ENCODE assay signal across 9 cellular contexts in genomic region chr1:212915245-212916091, GRCh38. TPM values are rescaled to one million over a fixed set of nuclear protein-coding genes. Genes with fewer than 3 reads are reported as not detected.
A peak's percentile ranks its signal among the peaks of the same experiment; 100 is the strongest.
DNase-seq lines count a peak whose midpoint lies in the region; ATAC-seq and TF ChIP-seq lines count a peak whose summit lies in the region.
"Had no signal": no experiment of that assay in that cellular context is flagged by ENCODE, and none has a peak within 500 bp of the region (broad histone marks: within the 10 kb centered on the region; RNA-seq: fewer than 3 reads in every experiment).

No MANE protein-coding gene starts in this region.

- no peaks in the 10 kb centered on the region for H3K9me2 ChIP-seq in PC-3 (replicated peaks; ENCODE audit: low read length)

- TF ChIP-seq POLR2A in heart left ventricle (IDR thresholded peaks at IDR 0.05): no peak

- H3K9me3 ChIP-seq in PC-3 (ENCODE audit: low read length) (no peaks in the 10 kb centered on the region), heart left ventricle (no peaks in the 10 kb centered on the region)

- H3K4me2 ChIP-seq in PC-3 (ENCODE audit: low read length): no peak overlapping the region

- intact Hi-C loops in PC-3 (cut with micrococcal nuclease) (no loop called here), heart left ventricle (cut with DNase I) (no loop called here)
- intact Hi-C loops in activated T-helper 1 cell treated with anti-CD3 and anti-CD28 coated beads, Interleukin-12 subunit alpha, Interleukin-12 subunit beta, Interleukin-2, Interleukin-4 antibody, amounts not matched to agents 30 ng/mL and 10 ng/mL and 1 ng/mL, durations not matched to agents 14 hours and 24 hours and 36 hours (cut with micrococcal nuclease): no loop called here

- no peak overlapping the region for H3K4me3 Mint-ChIP-seq in stimulated activated naive B cell treated with anti-CD40 and anti-IgM and Interleukin-4, amounts not matched to agents 10 μg/mL and 1 μg/mL and 100 μg/mL, for 72 hours
- H3K4me3 Mint-ChIP-seq in activated naive CD4-positive, alpha-beta T cell treated with anti-CD3 and anti-CD28 coated beads, Interleukin-2, amount 10 ng/mL, durations not matched to agents 7 days and 5 days: no peak overlapping the region
- H3K4me3 Mint-ChIP-seq in activated T-helper 1 cell treated with anti-CD3 and anti-CD28 coated beads, Interleukin-12 subunit alpha, Interleukin-12 subunit beta, Interleukin-2, Interleukin-4 antibody, amounts not matched to agents 30 ng/mL and 10 ng/mL and 1 ng/mL, durations not matched to agents 14 hours and 24 hours and 36 hours: no peak overlapping the region
- H3K4me3 Mint-ChIP-seq in T-helper 2 cell treated with Interferon-gamma antibody and Interleukin-4, amounts not matched to agents 5 μg/mL and 100 μg/mL, for 36 hours: no peak overlapping the region
- H3K4me3 Mint-ChIP-seq: memory B cell had no signal

- no peaks in the 10 kb centered on the region for H4K20me1 ChIP-seq in PC-3 (ENCODE audit: low read length)

- no peaks in the 10 kb centered on the region for H3K9me3 Mint-ChIP-seq in stimulated activated naive B cell treated with anti-CD40 and anti-IgM and Interleukin-4, amounts not matched to agents 10 μg/mL and 1 μg/mL and 100 μg/mL, for 72 hours
- no peaks in the 10 kb centered on the region for H3K9me3 Mint-ChIP-seq in activated naive CD4-positive, alpha-beta T cell treated with anti-CD3 and anti-CD28 coated beads, Interleukin-2, amount 10 ng/mL, durations not matched to agents 7 days and 5 days
- no peaks in the 10 kb centered on the region for H3K9me3 Mint-ChIP-seq in activated T-helper 1 cell treated with anti-CD3 and anti-CD28 coated beads, Interleukin-12 subunit alpha, Interleukin-12 subunit beta, Interleukin-2, Interleukin-4 antibody, amounts not matched to agents 30 ng/mL and 10 ng/mL and 1 ng/mL, durations not matched to agents 14 hours and 24 hours and 36 hours
- H3K9me3 Mint-ChIP-seq in T-helper 2 cell treated with Interferon-gamma antibody and Interleukin-4, amounts not matched to agents 5 μg/mL and 100 μg/mL, for 36 hours: no peaks in the 10 kb centered on the region
- H3K9me3 Mint-ChIP-seq: memory B cell had no signal

- POLR2A ChIA-PET in PC-3 (lab: Charles Lee; ENCODE audit: unreplicated experiment): interaction anchor here (0.7 kb wide), 1 partner anchor 22 kb away, joined by 4 read pairs; no protein-coding TSS in a partner anchor

- CTCF ChIA-PET in PC-3 (lab: Charles Lee): no interaction called here
- CTCF ChIA-PET in activated naive CD4-positive, alpha-beta T cell treated with anti-CD3 and anti-CD28 coated beads, Interleukin-2, amount 10 ng/mL, durations not matched to agents 7 days and 5 days (lab: Charles Lee): interaction anchor here (0.6 kb wide), 1 partner anchor 459 kb away, joined by 3 read pairs; no protein-coding TSS in a partner anchor

- no peak overlapping the region for H3K27ac Mint-ChIP-seq in stimulated activated naive B cell treated with anti-CD40 and anti-IgM and Interleukin-4, amounts not matched to agents 10 μg/mL and 1 μg/mL and 100 μg/mL, for 72 hours
- H3K27ac Mint-ChIP-seq in activated naive CD4-positive, alpha-beta T cell treated with anti-CD3 and anti-CD28 coated beads, Interleukin-2, amount 10 ng/mL, durations not matched to agents 7 days and 5 days: no peak overlapping the region
- no peak overlapping the region for H3K27ac Mint-ChIP-seq in activated T-helper 1 cell treated with anti-CD3 and anti-CD28 coated beads, Interleukin-12 subunit alpha, Interleukin-12 subunit beta, Interleukin-2, Interleukin-4 antibody, amounts not matched to agents 30 ng/mL and 10 ng/mL and 1 ng/mL, durations not matched to agents 14 hours and 24 hours and 36 hours
- H3K27ac Mint-ChIP-seq in T-helper 2 cell treated with Interferon-gamma antibody and Interleukin-4, amounts not matched to agents 5 μg/mL and 100 μg/mL, for 36 hours: no peak overlapping the region
- H3K27ac Mint-ChIP-seq: memory B cell had no signal

- no peaks in the 10 kb centered on the region for H3K79me2 ChIP-seq in PC-3 (ENCODE audit: low read length)

- H3K4me3 ChIP-seq in PC-3 (ENCODE audit: low read length) (no peak overlapping the region), heart left ventricle (no peak overlapping the region)

- TF ChIP-seq CTCF in PC-3 (conservative IDR thresholded peaks at IDR 0.05; ENCODE audit: low read depth, low read length): peak; percentile 55
- TF ChIP-seq CTCF in heart left ventricle (IDR thresholded peaks at IDR 0.05): peak in 6 of 12 donors; percentile 18 to 34 (median 27)

- WGBS in heart left ventricle, 4 donors: 66 to 72% (median 70%) methylated on average over 11 to 13 of the region's 13 CpGs

- no peaks in the 10 kb centered on the region for H3K36me3 Mint-ChIP-seq in stimulated activated naive B cell treated with anti-CD40 and anti-IgM and Interleukin-4, amounts not matched to agents 10 μg/mL and 1 μg/mL and 100 μg/mL, for 72 hours
- H3K36me3 Mint-ChIP-seq in activated naive CD4-positive, alpha-beta T cell treated with anti-CD3 and anti-CD28 coated beads, Interleukin-2, amount 10 ng/mL, durations not matched to agents 7 days and 5 days: no peaks in the 10 kb centered on the region
- H3K36me3 Mint-ChIP-seq in activated T-helper 1 cell treated with anti-CD3 and anti-CD28 coated beads, Interleukin-12 subunit alpha, Interleukin-12 subunit beta, Interleukin-2, Interleukin-4 antibody, amounts not matched to agents 30 ng/mL and 10 ng/mL and 1 ng/mL, durations not matched to agents 14 hours and 24 hours and 36 hours (ENCODE audit: low read depth): no peaks in the 10 kb centered on the region
- no peaks in the 10 kb centered on the region for H3K36me3 Mint-ChIP-seq in T-helper 2 cell treated with Interferon-gamma antibody and Interleukin-4, amounts not matched to agents 5 μg/mL and 100 μg/mL, for 36 hours (ENCODE audit: low read depth)
- H3K36me3 Mint-ChIP-seq: memory B cell had no signal

- DNase-seq in DMS53 (lab: John Stamatoyannopoulos, UW) (peak; percentile 46), DMS53 treated with DMSO at 0.1 percent for 48 hours (lab: John Stamatoyannopoulos, UW; ENCODE audit: unreplicated experiment) (no peak), PC-3 (peak; percentile 29), heart left ventricle (peak in 4 of 5 donors; percentile 20 to 57 (median 44))
- DNase-seq in stimulated activated naive B cell treated with anti-CD40 and anti-IgM and Interleukin-4, amounts not matched to agents 10 μg/mL and 1 μg/mL and 100 μg/mL, for 72 hours: no peak
- no peak for DNase-seq in activated naive CD4-positive, alpha-beta T cell treated with anti-CD3 and anti-CD28 coated beads, Interleukin-2, amount 10 ng/mL, durations not matched to agents 7 days and 5 days
- DNase-seq in activated T-helper 1 cell treated with anti-CD3 and anti-CD28 coated beads, Interleukin-12 subunit alpha, Interleukin-12 subunit beta, Interleukin-2, Interleukin-4 antibody, amounts not matched to agents 30 ng/mL and 10 ng/mL and 1 ng/mL, durations not matched to agents 14 hours and 24 hours and 36 hours (ENCODE audit: low spot score): no peak
- no peak for DNase-seq in T-helper 2 cell treated with Interferon-gamma antibody and Interleukin-4, amounts not matched to agents 5 μg/mL and 100 μg/mL, for 36 hours (ENCODE audit: low spot score)

- H3K27me3 Mint-ChIP-seq in stimulated activated naive B cell treated with anti-CD40 and anti-IgM and Interleukin-4, amounts not matched to agents 10 μg/mL and 1 μg/mL and 100 μg/mL, for 72 hours: peaks cover 15 to 26% of the 10 kb centered on the region in 2 donors
- H3K27me3 Mint-ChIP-seq in activated naive CD4-positive, alpha-beta T cell treated with anti-CD3 and anti-CD28 coated beads, Interleukin-2, amount 10 ng/mL, durations not matched to agents 7 days and 5 days: peaks cover 39% of the 10 kb centered on the region
- peaks cover 17% of the 10 kb centered on the region for H3K27me3 Mint-ChIP-seq in activated T-helper 1 cell treated with anti-CD3 and anti-CD28 coated beads, Interleukin-12 subunit alpha, Interleukin-12 subunit beta, Interleukin-2, Interleukin-4 antibody, amounts not matched to agents 30 ng/mL and 10 ng/mL and 1 ng/mL, durations not matched to agents 14 hours and 24 hours and 36 hours (ENCODE audit: insufficient read depth)
- peaks cover 12% of the 10 kb centered on the region for H3K27me3 Mint-ChIP-seq in T-helper 2 cell treated with Interferon-gamma antibody and Interleukin-4, amounts not matched to agents 5 μg/mL and 100 μg/mL, for 36 hours (ENCODE audit: low read depth)

- peaks cover 8 to 17% of the 10 kb centered on the region in 2 donors for H3K4me1 Mint-ChIP-seq in stimulated activated naive B cell treated with anti-CD40 and anti-IgM and Interleukin-4, amounts not matched to agents 10 μg/mL and 1 μg/mL and 100 μg/mL, for 72 hours
- no peaks in the 10 kb centered on the region for H3K4me1 Mint-ChIP-seq in activated naive CD4-positive, alpha-beta T cell treated with anti-CD3 and anti-CD28 coated beads, Interleukin-2, amount 10 ng/mL, durations not matched to agents 7 days and 5 days
- H3K4me1 Mint-ChIP-seq in activated T-helper 1 cell treated with anti-CD3 and anti-CD28 coated beads, Interleukin-12 subunit alpha, Interleukin-12 subunit beta, Interleukin-2, Interleukin-4 antibody, amounts not matched to agents 30 ng/mL and 10 ng/mL and 1 ng/mL, durations not matched to agents 14 hours and 24 hours and 36 hours (ENCODE audit: low read depth): peaks cover 6% of the 10 kb centered on the region
- no peaks in the 10 kb centered on the region for H3K4me1 Mint-ChIP-seq in T-helper 2 cell treated with Interferon-gamma antibody and Interleukin-4, amounts not matched to agents 5 μg/mL and 100 μg/mL, for 36 hours (ENCODE audit: low read depth)

- no peaks in the 10 kb centered on the region for H3K4me1 ChIP-seq in PC-3 (ENCODE audit: insufficient read depth, low read length)
- H3K4me1 ChIP-seq in heart left ventricle: peaks cover 0 to 14% (median 0%) of the 10 kb centered on the region in 12 donors

- H2AFZ ChIP-seq in PC-3 (ENCODE audit: low read length): no peak overlapping the region

- H3F3A ChIP-seq in PC-3 (ENCODE audit: low read length, unreplicated experiment): no peaks in the 10 kb centered on the region

- H3K27me3 ChIP-seq in PC-3 (ENCODE audit: low read length): 0 out of 2 replicates have a peak, but pooled peaks cover 3% of the 10 kb centered on the region
- H3K27me3 ChIP-seq in heart left ventricle: peaks cover 0 to 9% (median 0%) of the 10 kb centered on the region in 9 donors

- BruUV-seq in PC-3 (replicated peaks; lab: Mats Ljungman, UMichigan): no TSS peak

- no peak; the same call in 1 of the 2 replicates for ATAC-seq in PC-3
- peak in 2 of 4 donors; percentile 61 to 71 for ATAC-seq in heart left ventricle
- peak; percentile 61 to 71 for ATAC-seq in stimulated activated naive B cell treated with anti-CD40 and anti-IgM and Interleukin-4, amounts not matched to agents 10 μg/mL and 1 μg/mL and 100 μg/mL, for 72 hours (replicated peaks)

- no peak overlapping the region for H3K27ac ChIP-seq in PC-3 (ENCODE audit: low read length)
- H3K27ac ChIP-seq in heart left ventricle: no peak overlapping the region

- H3K9ac ChIP-seq in PC-3 (ENCODE audit: low read length): no peak overlapping the region

- H3K36me3 ChIP-seq in PC-3 (ENCODE audit: low read depth, low read length): no peaks in the 10 kb centered on the region
- no peaks in the 10 kb centered on the region for H3K36me3 ChIP-seq in heart left ventricle

RNA-seq across cellular contexts. Expression of gene VASH2, which starts 34.9 kb away (rescaled TPM):
- 4.7 TPM in 2 replicates for total RNA-seq in PC-3 (2014; rRNA removed)
- 1 to 10 TPM in 1 of 9 donors, under 1 TPM in 7, not detected in 1; 0.20 to 2.6 (median 0.63) TPM for total RNA-seq in heart left ventricle
- polyA plus RNA-seq in heart left ventricle: under 1 TPM; 0.19 to 0.51 TPM
- 0.10 and 0.39 TPM in 2 replicates for total RNA-seq in activated T-helper 1 cell treated with anti-CD3 and anti-CD28 coated beads, Interleukin-12 subunit alpha, Interleukin-12 subunit beta, Interleukin-2, Interleukin-4 antibody, amounts not matched to agents 30 ng/mL and 10 ng/mL and 1 ng/mL, durations not matched to agents 14 hours and 24 hours and 36 hours

RNA-seq across cellular contexts. Expression of gene FLVCR1, which starts 57.4 kb away (rescaled TPM):
- 13.9 and 15.4 TPM in 2 replicates for total RNA-seq in PC-3 (2014; rRNA removed)
- 1 to 10 TPM in 7 of 9 donors, under 1 TPM in 2; 0.44 to 3.0 (median 2.4) TPM for total RNA-seq in heart left ventricle
- polyA plus RNA-seq in heart left ventricle: 1 to 10 TPM in 1 of 2 donors, under 1 TPM in 1; 0.84 to 2.5 TPM
- 18.5 and 18.7 TPM in 2 replicates for total RNA-seq in activated T-helper 1 cell treated with anti-CD3 and anti-CD28 coated beads, Interleukin-12 subunit alpha, Interleukin-12 subunit beta, Interleukin-2, Interleukin-4 antibody, amounts not matched to agents 30 ng/mL and 10 ng/mL and 1 ng/mL, durations not matched to agents 14 hours and 24 hours and 36 hours

Comparison
In these comparisons a context has a peak if more than half of its experiments do, and no peak if none do; other contexts are left out.
1. DNase-seq: peak in DMS53 (single experiment), PC-3 (single experiment) and heart left ventricle (4 of 5); none in DMS53 treated with DMSO at 0.1 percent for 48 hours (single experiment), stimulated activated naive B cell treated with anti-CD40 and anti-IgM and Interleukin-4, amounts not matched to agents 10 μg/mL and 1 μg/mL and 100 μg/mL, for 72 hours (single experiment), activated naive CD4-positive, alpha-beta T cell treated with anti-CD3 and anti-CD28 coated beads, Interleukin-2, amount 10 ng/mL, durations not matched to agents 7 days and 5 days (single experiment), activated T-helper 1 cell treated with anti-CD3 and anti-CD28 coated beads, Interleukin-12 subunit alpha, Interleukin-12 subunit beta, Interleukin-2, Interleukin-4 antibody, amounts not matched to agents 30 ng/mL and 10 ng/mL and 1 ng/mL, durations not matched to agents 14 hours and 24 hours and 36 hours (single experiment) and T-helper 2 cell treated with Interferon-gamma antibody and Interleukin-4, amounts not matched to agents 5 μg/mL and 100 μg/mL, for 36 hours (single experiment).